1 cellular context compared by ENCODE assay signal in genomic region chr5:171797563-171797962, GRCh38.
TF ChIP-seq lines count a peak whose summit lies in the region.

No MANE protein-coding gene starts in this region.

TF ChIP-seq in K562, 482 proteins besides CTCF, POLR2A, EP300 and RAD21 (continued from another document):
- TF ChIP-seq AFF4 (CRISPR knock-in tag; IDR thresholded peaks at IDR 0.05) (no peak), CEBPZ (IDR thresholded peaks at IDR 0.05; ENCODE audit: borderline replicate concordance, low read depth, low read length) (no peak), LARP7 (IDR thresholded peaks at IDR 0.05) (no peak)
